In genomic region chr6:50820590-50821234, GRCh38 we compare ENCODE assay signal across 16 cellular contexts. TPM values are rescaled to one million over a fixed set of nuclear protein-coding genes. Genes with fewer than 3 reads are reported as not detected.
DNase-seq lines count a peak whose midpoint lies in the region; ATAC-seq and TF ChIP-seq lines count a peak whose summit lies in the region.
"Had no signal": no experiment of that assay in that cellular context is flagged by ENCODE, and none has a peak within 500 bp of the region (broad histone marks: within the 10 kb centered on the region; RNA-seq: fewer than 3 reads in every experiment).

No MANE protein-coding gene starts in this region.

- H3K4me3 ChIP-seq in HUES48 (ENCODE audit: low read depth, low read length), result peak overlapping the region; percentile 40
- peak overlapping the region; percentile 63 for H3K4me3 ChIP-seq in coronary artery
- no peak overlapping the region for H3K4me3 ChIP-seq in naive thymus-derived CD4-positive, alpha-beta T cell (ENCODE audit: low read length)
- no peak overlapping the region for H3K4me3 ChIP-seq in transverse colon
- H3K4me3 ChIP-seq: BLaER1 had no signal

- in situ Hi-C loops in transverse colon (cut with MboI; ENCODE audit: low pct_ligation_motif_present in 1 of 4, low pct_unique_long_range_greater_than_20kb in 1 of 4, low sequenced_read_pairs in 3 of 4), result loop anchor here in 3 of 4 donors (25.0 kb wide), 4 partner anchors 542 to 1217 kb away; no protein-coding TSS in a partner anchor

- DNase-seq in coronary artery (ENCODE audit: low spot score) (no peak), transverse colon (no peak), GM10266 (ENCODE audit: extremely low spot score) (no peak)
- DNase-seq in naive thymus-derived CD4-positive, alpha-beta T cell, result no peak
- no peak for DNase-seq in stimulated activated CD4-positive, alpha-beta T cell treated with anti-CD3 and anti-CD28 coated beads, Interleukin-4, amount 100 ng/mL, for 24 hours
- DNase-seq in activated CD4-positive, alpha-beta T cell treated with anti-CD3 and anti-CD28 coated beads for 4 hours, result no peak
- DNase-seq: activated CD8-positive, alpha-beta T cell treated with anti-CD3 and anti-CD28 coated beads, Interleukin-2, amount 10 ng/mL, durations not matched to agents 7 days and 5 days; dermis blood vessel endothelial cell; GF-D8; NK-92 treated with Interleukin-12 subunit alpha and Interleukin-12 subunit beta, amount 100 ng/mL, for 24 hours had no signal

- H3K4me3 Mint-ChIP-seq in naive thymus-derived CD4-positive, alpha-beta T cell, result peak overlapping the region in 7 of 10 donors; percentile 21 to 59 (median 39)
- H3K4me3 Mint-ChIP-seq: activated CD8-positive, alpha-beta T cell treated with anti-CD3 and anti-CD28 coated beads, Interleukin-2, amount 10 ng/mL, durations not matched to agents 7 days and 5 days had no signal

- H3K36me3 ChIP-seq in HUES48 (ENCODE audit: control insufficient read depth, insufficient read depth, low read length) (no peaks in the 10 kb centered on the region), transverse colon (no peaks in the 10 kb centered on the region)
- H3K36me3 ChIP-seq in naive thymus-derived CD4-positive, alpha-beta T cell (ENCODE audit: control insufficient read depth in 2 of 3, insufficient read depth in 3 of 3, low read length in 3 of 3), result no peaks in the 10 kb centered on the region
- H3K36me3 ChIP-seq: BLaER1, vagina had no signal

- H3K9me3 ChIP-seq in HUES48 (ENCODE audit: control insufficient read depth, insufficient read depth, low read length) (no peaks in the 10 kb centered on the region), transverse colon (no peaks in the 10 kb centered on the region)
- H3K9me3 ChIP-seq in naive thymus-derived CD4-positive, alpha-beta T cell (ENCODE audit: control insufficient read depth in 2 of 3, low read length in 3 of 3), result no peaks in the 10 kb centered on the region
- H3K9me3 ChIP-seq: vagina had no signal

- no peak overlapping the region for H3K9ac ChIP-seq in HUES48 (ENCODE audit: low read depth, low read length)
- H3K9ac ChIP-seq: BLaER1 had no signal

- H3K27ac ChIP-seq in 22Rv1 (peak overlapping the region; percentile 49), HUES48 (ENCODE audit: low read depth, low read length) (no peak overlapping the region), coronary artery (no peak overlapping the region), transverse colon (no peak overlapping the region)
- H3K27ac ChIP-seq in naive thymus-derived CD4-positive, alpha-beta T cell (ENCODE audit: low read depth, low read length), result no peak overlapping the region
- H3K27ac ChIP-seq: BLaER1, HL-60, vagina had no signal

- H3K27me3 ChIP-seq in HUES48 (ENCODE audit: control insufficient read depth, insufficient read depth, low read length), result peaks cover 100% of the 10 kb centered on the region
- H3K27me3 ChIP-seq in naive thymus-derived CD4-positive, alpha-beta T cell (ENCODE audit: control insufficient read depth in 2 of 2, insufficient read depth in 2 of 2, low read length in 2 of 2), result peaks cover 0 to 32% of the 10 kb centered on the region in 2 donors
- peaks cover 98% of the 10 kb centered on the region for H3K27me3 ChIP-seq in transverse colon

- peaks cover 6 to 32% (median 30%) of the 10 kb centered on the region in 7 donors for H3K4me1 Mint-ChIP-seq in naive thymus-derived CD4-positive, alpha-beta T cell

- TF ChIP-seq POLR2A in transverse colon (IDR thresholded peaks at IDR 0.05), result no peak

- ATAC-seq in naive thymus-derived CD4-positive, alpha-beta T cell, result no peak
- ATAC-seq: activated CD8-positive, alpha-beta T cell treated with anti-CD3 and anti-CD28 coated beads, Interleukin-2, amount 10 ng/mL, durations not matched to agents 7 days and 5 days; activated naive CD4-positive, alpha-beta T cell treated with anti-CD3 and anti-CD28 coated beads, Interleukin-2, amount 50 U/mL, for 72 hours had no signal

- peaks cover 0 to 19% (median 7%) of the 10 kb centered on the region in 11 donors for H3K9me3 Mint-ChIP-seq in naive thymus-derived CD4-positive, alpha-beta T cell

- peaks cover 73 to 93% (median 89%) of the 10 kb centered on the region in 5 donors for H3K27me3 Mint-ChIP-seq in naive thymus-derived CD4-positive, alpha-beta T cell

- peaks cover 0 to 23% (median 3%) of the 10 kb centered on the region in 5 donors for H3K36me3 Mint-ChIP-seq in naive thymus-derived CD4-positive, alpha-beta T cell

- H3K27ac Mint-ChIP-seq in naive thymus-derived CD4-positive, alpha-beta T cell, result peak overlapping the region in 1 of 9 donors; percentile 24
- H3K27ac Mint-ChIP-seq: activated CD8-positive, alpha-beta T cell treated with anti-CD3 and anti-CD28 coated beads, Interleukin-2, amount 10 ng/mL, durations not matched to agents 7 days and 5 days had no signal

- intact Hi-C loops in naive thymus-derived CD4-positive, alpha-beta T cell (cut with micrococcal nuclease), result no loop called here
- intact Hi-C loops in transverse colon (cut with DNase I; ENCODE audit: low total_unique reads), result no loop called here

- no peak for TF ChIP-seq EP300 in transverse colon (IDR thresholded peaks at IDR 0.05; ENCODE audit: low read depth)

- TF ChIP-seq CTCF in 22Rv1 (IDR thresholded peaks at IDR 0.05), result no peak
- no peak for TF ChIP-seq CTCF in coronary artery (IDR thresholded peaks at IDR 0.05)
- no peak for TF ChIP-seq CTCF in transverse colon (IDR thresholded peaks at IDR 0.05)
- TF ChIP-seq CTCF in GM10266 (IDR thresholded peaks at IDR 0.05; ENCODE audit: control insufficient read depth, insufficient read depth, low read depth, missing control alignments), result no peak

- CTCF ChIA-PET in naive thymus-derived CD4-positive, alpha-beta T cell (lab: Charles Lee), result no interaction called here

- WGBS in transverse colon (ENCODE audit: low coverage in 1 of 2), 2 donors, result 7% methylated on average over 6 to 16 of the region's 16 CpGs

- peaks cover 58% of the 10 kb centered on the region for H3K4me1 ChIP-seq in HUES48 (ENCODE audit: control insufficient read depth, insufficient read depth, low read length)
- peaks cover 0 to 2% of the 10 kb centered on the region in 2 donors for H3K4me1 ChIP-seq in naive thymus-derived CD4-positive, alpha-beta T cell (ENCODE audit: control insufficient read depth in 2 of 2, insufficient read depth in 2 of 2, low read length in 2 of 2)
- H3K4me1 ChIP-seq in transverse colon, result peaks cover 0 to 23% (median 10%) of the 10 kb centered on the region in 4 donors
- H3K4me1 ChIP-seq: BLaER1 had no signal

- POLR2A ChIA-PET in naive thymus-derived CD4-positive, alpha-beta T cell (lab: Charles Lee), result interaction anchor here (0.6 kb wide), 1 partner anchor 32 kb away, joined by 3 read pairs; no protein-coding TSS in a partner anchor

RNA-seq across cellular contexts. Expression of gene TFAP2B, which starts 2.0 kb away (rescaled TPM):
- total RNA-seq in naive thymus-derived CD4-positive, alpha-beta T cell, result not detected
- polyA plus RNA-seq in naive thymus-derived CD4-positive, alpha-beta T cell, result not detected
- total RNA-seq in transverse colon, result not detected
- total RNA-seq: activated CD8-positive, alpha-beta T cell treated with anti-CD3 and anti-CD28 coated beads, Interleukin-2, amount 10 ng/mL, durations not matched to agents 7 days and 5 days; activated naive CD4-positive, alpha-beta T cell treated with anti-CD3 and anti-CD28 coated beads, Interleukin-2, amount 50 U/mL, for 72 hours had no signal

Comparison
In these comparisons a context has a peak if more than half of its experiments do, and no peak if none do; other contexts are left out.
1. H3K4me3 ChIP-seq: peak in HUES48 (single experiment) and coronary artery (single experiment); none in naive thymus-derived CD4-positive, alpha-beta T cell (single experiment) and transverse colon (0 of 4).